Comparison of ENCODE assay signal across 8 cellular contexts in the genomic region with DNA sequence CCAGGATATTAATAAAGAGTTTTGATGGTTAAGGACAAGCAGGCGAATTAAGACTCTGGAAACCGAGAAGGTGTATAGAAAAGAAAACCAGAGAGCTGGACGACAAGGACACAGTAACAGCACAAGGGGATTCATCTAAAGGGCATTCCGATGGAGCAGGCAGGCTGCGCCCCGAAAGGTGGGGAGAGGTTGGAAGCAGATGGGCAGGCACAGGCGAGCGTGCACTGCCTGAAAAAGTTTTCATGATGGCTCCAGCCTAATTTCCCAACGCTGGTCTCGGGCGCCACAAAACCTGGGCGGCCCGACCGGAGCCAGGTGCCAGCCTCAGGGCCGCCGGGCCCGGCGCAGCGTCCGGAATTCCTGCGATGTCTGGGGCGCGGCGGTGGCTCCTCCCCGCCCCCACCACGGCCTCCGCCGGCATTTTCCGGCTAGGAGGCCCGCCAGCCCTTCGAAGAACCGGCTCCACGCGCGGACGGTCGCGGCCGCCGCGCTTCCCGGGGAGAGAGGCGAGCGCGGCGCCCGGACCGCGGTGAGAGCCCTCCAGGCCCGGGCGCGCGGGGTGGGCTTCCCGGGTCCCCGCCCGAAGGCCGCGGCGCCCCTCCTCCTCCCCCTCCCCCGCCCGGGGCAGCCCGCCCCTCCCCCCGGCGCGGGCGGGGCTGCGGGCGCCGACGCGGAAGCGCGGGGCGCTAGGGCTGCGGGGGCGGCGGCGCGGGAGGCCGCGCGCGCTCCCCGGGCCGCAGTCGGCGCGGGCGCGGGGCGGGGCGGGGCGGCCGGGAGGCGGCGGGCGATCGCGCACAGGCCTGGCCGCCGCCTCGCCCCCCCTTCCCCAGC. TPM values are rescaled to one million over a fixed set of nuclear protein-coding genes. Genes with fewer than 3 reads are reported as not detected.
A peak's percentile ranks its signal among the peaks of the same experiment; 100 is the strongest.
DNase-seq lines count a peak whose midpoint lies in the region; ATAC-seq and TF ChIP-seq lines count a peak whose summit lies in the region.

No MANE protein-coding gene starts in this region.

- no peaks in the 10 kb centered on the region; the same call in 1 of the 2 replicates for H3K27me3 Mint-ChIP-seq in HFFc6 (ENCODE audit: insufficient read depth)

- TF ChIP-seq CTCF in HFFc6 (IDR thresholded peaks at IDR 0.05) (no peak), choroid plexus epithelial cell (conservative IDR thresholded peaks at IDR 0.05; ENCODE audit: low read depth, low read length) (no peak)

- H3K4me3 ChIP-seq in choroid plexus epithelial cell (ENCODE audit: low read depth, low read length): peak overlapping the region; percentile 93

- peak; percentile 34 for ATAC-seq in GM18505 (IDR thresholded peaks at IDR 0.05; ENCODE audit: unreplicated experiment)

- H3K4me1 Mint-ChIP-seq in HFFc6 (ENCODE audit: low read depth): peaks cover 34% of the 10 kb centered on the region

- DNase-seq in HFFc6 (peak; percentile 29), NAMALWA (ENCODE audit: low spot score) (peak; percentile 61), choroid plexus epithelial cell (ENCODE audit: low read depth) (peak; percentile 65), left kidney (ENCODE audit: low read depth, low spot score) (peak; percentile 88), NCI-H1436 (lab: John Stamatoyannopoulos, UW) (no peak)
- peak; percentile 36 to 60 (median 42) for DNase-seq in activated CD4-positive, CD25-positive, alpha-beta regulatory T cell (lab: John Stamatoyannopoulos, UW)
- peak; percentile 52 for DNase-seq in stimulated activated CD4-positive, alpha-beta T cell treated with anti-CD3 and anti-CD28 coated beads, Interleukin-1b, Interleukin-23, amount 100 ng/mL, for 48 hours

- peak; percentile 77 for TF ChIP-seq POLR2A in GM18505 (IDR thresholded peaks at IDR 0.05; ENCODE audit: borderline replicate concordance, extremely low read depth, insufficient read depth, insufficient read length)

- peak overlapping the region; percentile 100 for H3K27ac Mint-ChIP-seq in HFFc6

- H3K9me3 Mint-ChIP-seq in HFFc6: no peaks in the 10 kb centered on the region

- peak overlapping the region; percentile 98 for H3K4me3 Mint-ChIP-seq in HFFc6

- H3K36me3 Mint-ChIP-seq in HFFc6 (ENCODE audit: low read depth): peaks cover 9% of the 10 kb centered on the region

RNA-seq across cellular contexts. Expression of gene DYRK1A, which starts 0.7 kb away (rescaled TPM):
- total RNA-seq in HFFc6 (2021; fragmentation: NEBNext Ultra II Directional; extraction: Animal tissue kit (Norgen Biotek cat#: 25700)): 10 to 100 TPM; 35.8 to 47.3 (median 42.5) TPM
